In genomic region chr3:84567796-84568195, GRCh38 we compare ENCODE assay signal across 21 cellular contexts.
"Had no signal": no experiment of that assay in that cellular context is flagged by ENCODE, and none has a peak within 500 bp of the region (broad histone marks: within the 10 kb centered on the region; RNA-seq: fewer than 3 reads in every experiment).

No MANE protein-coding gene starts in this region.

- DNase-seq: heart right ventricle; islet precursor cell; left ventricle myocardium inferior; mesendoderm; naive thymus-derived CD4-positive, alpha-beta T cell; nucleus accumbens; retina; right cardiac atrium; small intestine; spleen; stimulated activated CD4-positive, alpha-beta T cell treated with anti-CD3 and anti-CD28 coated beads, Interleukin-4, amount 100 ng/mL, for 24 hours; stimulated activated naive CD4-positive, alpha-beta T cell treated with Interleukin-2 at 50 U/mL for 16 hours; stimulated activated naive CD8-positive, alpha-beta T cell treated with anti-CD3 and anti-CD28 coated beads, Interleukin-15, amount 100 ng/mL, for 72 hours; substantia nigra; upper lobe of left lung had no signal

- H3K4me1 ChIP-seq: heart right ventricle, left ventricle myocardium inferior, spleen, tibial nerve, upper lobe of left lung, vagina had no signal

- H3K27me3 ChIP-seq: heart right ventricle, hepatocyte, spleen, tibial nerve, upper lobe of left lung, vagina had no signal

- ATAC-seq: heart right ventricle; naive thymus-derived CD4-positive, alpha-beta T cell; right cardiac atrium; sciatic nerve; stimulated activated effector memory CD8-positive, alpha-beta T cell treated with anti-CD3 and anti-CD28 coated beads, Interleukin-12 subunit alpha, Interleukin-12 subunit beta, amount 100 ng/mL, for 72 hours; stimulated activated naive CD8-positive, alpha-beta T cell treated with anti-CD3 and anti-CD28 coated beads, Interleukin-15, amount 100 ng/mL, for 72 hours had no signal

- H3K9me3 ChIP-seq: tibial nerve, upper lobe of left lung, vagina had no signal

- H3K4me2 ChIP-seq: hepatocyte had no signal

- H3K79me2 ChIP-seq: hepatocyte had no signal

- H3K4me3 ChIP-seq: heart right ventricle, hepatocyte, left ventricle myocardium inferior, lung, spleen, tibial nerve, upper lobe of left lung, vagina had no signal

- H3K27ac ChIP-seq: heart right ventricle, hepatocyte, left ventricle myocardium inferior, spleen, tibial nerve, upper lobe of left lung, vagina had no signal

- H3K36me3 ChIP-seq: heart right ventricle, left ventricle myocardium inferior, spleen, tibial nerve, upper lobe of left lung, vagina had no signal

- H2AFZ ChIP-seq: hepatocyte had no signal
